In genomic region chr9:78821126-78821822, GRCh38 we compare ENCODE assay signal across 7 cellular contexts.
DNase-seq lines count a peak whose midpoint lies in the region; ATAC-seq and TF ChIP-seq lines count a peak whose summit lies in the region.

No MANE protein-coding gene starts in this region.

- H3K4me3 Mint-ChIP-seq in natural killer cell: peak overlapping the region; percentile 69
- H3K4me3 Mint-ChIP-seq in activated T-helper 1 cell treated with anti-CD3 and anti-CD28 coated beads, Interleukin-12 subunit alpha, Interleukin-12 subunit beta, Interleukin-2, Interleukin-4 antibody, amounts not matched to agents 30 ng/mL and 10 ng/mL and 1 ng/mL, durations not matched to agents 14 hours and 24 hours and 36 hours: no peak overlapping the region

- H2AFZ ChIP-seq in OCI-LY7 (ENCODE audit: low read length): no peak overlapping the region

- H3K9me3 ChIP-seq in OCI-LY7 (ENCODE audit: low read length): no peaks in the 10 kb centered on the region

- DNase-seq in GM03348 (ENCODE audit: low spot score) (peak; percentile 48), GM20000 (ENCODE audit: low spot score) (peak; percentile 63), HL-60 (ENCODE audit: low read depth in 1 of 2, low spot score in 1 of 2) (peak; percentile 5 to 22), OCI-LY7 (ENCODE audit: low spot score) (peak; percentile 43), dermis microvascular lymphatic vessel endothelial cell (ENCODE audit: low read depth in 2 of 2) (peak; percentile 31 to 55), natural killer cell (no peak)
- no peak for DNase-seq in activated T-helper 1 cell treated with anti-CD3 and anti-CD28 coated beads, Interleukin-12 subunit alpha, Interleukin-12 subunit beta, Interleukin-2, Interleukin-4 antibody, amounts not matched to agents 30 ng/mL and 10 ng/mL and 1 ng/mL, durations not matched to agents 14 hours and 24 hours and 36 hours (ENCODE audit: low spot score)

- TF ChIP-seq CTCF in GM20000 (IDR thresholded peaks at IDR 0.05; ENCODE audit: extremely low read depth, missing control alignments) (peak; percentile 32), HL-60 (IDR thresholded peaks at IDR 0.05; ENCODE audit: insufficient read depth, low read length) (peak; percentile 35), OCI-LY7 (conservative IDR thresholded peaks at IDR 0.05; ENCODE audit: low read length) (peak; percentile 85), natural killer cell (IDR thresholded peaks at IDR 0.05) (peak; percentile 59)

- no peaks in the 10 kb centered on the region for H3K79me2 ChIP-seq in OCI-LY7 (ENCODE audit: insufficient read depth, low read depth, low read length)

- H3K27ac ChIP-seq in HL-60 (replicated peaks) (no peak overlapping the region), OCI-LY7 (ENCODE audit: low read depth, low read length, poor library complexity, severe bottlenecking) (no peak overlapping the region)

- H3K27me3 Mint-ChIP-seq in natural killer cell (ENCODE audit: low read depth in 2 of 2): no peaks in the 10 kb centered on the region
- H3K27me3 Mint-ChIP-seq in activated T-helper 1 cell treated with anti-CD3 and anti-CD28 coated beads, Interleukin-12 subunit alpha, Interleukin-12 subunit beta, Interleukin-2, Interleukin-4 antibody, amounts not matched to agents 30 ng/mL and 10 ng/mL and 1 ng/mL, durations not matched to agents 14 hours and 24 hours and 36 hours (ENCODE audit: insufficient read depth): no peaks in the 10 kb centered on the region

- H3K4me1 ChIP-seq in OCI-LY7 (ENCODE audit: insufficient read depth, low read length, poor library complexity, severe bottlenecking): no peaks in the 10 kb centered on the region

- no peaks in the 10 kb centered on the region for H3K36me3 Mint-ChIP-seq in natural killer cell
- H3K36me3 Mint-ChIP-seq in activated T-helper 1 cell treated with anti-CD3 and anti-CD28 coated beads, Interleukin-12 subunit alpha, Interleukin-12 subunit beta, Interleukin-2, Interleukin-4 antibody, amounts not matched to agents 30 ng/mL and 10 ng/mL and 1 ng/mL, durations not matched to agents 14 hours and 24 hours and 36 hours (ENCODE audit: low read depth): no peaks in the 10 kb centered on the region

- POLR2A ChIA-PET in OCI-LY7 (lab: Charles Lee): no interaction called here

- CTCF ChIA-PET in OCI-LY7 (lab: Charles Lee; ENCODE audit: unreplicated experiment): no interaction called here

- peaks cover 5% of the 10 kb centered on the region in 2 donors for H3K4me1 Mint-ChIP-seq in natural killer cell
- H3K4me1 Mint-ChIP-seq in activated T-helper 1 cell treated with anti-CD3 and anti-CD28 coated beads, Interleukin-12 subunit alpha, Interleukin-12 subunit beta, Interleukin-2, Interleukin-4 antibody, amounts not matched to agents 30 ng/mL and 10 ng/mL and 1 ng/mL, durations not matched to agents 14 hours and 24 hours and 36 hours (ENCODE audit: low read depth): peaks cover 4% of the 10 kb centered on the region

- intact Hi-C loops in OCI-LY7 (cut with micrococcal nuclease; ENCODE audit: unreplicated experiment) (no loop called here), natural killer cell (cut with micrococcal nuclease) (loop anchor here (5.0 kb wide), 1 partner anchor 1126 kb away; no protein-coding TSS in a partner anchor)
- intact Hi-C loops in activated T-helper 1 cell treated with anti-CD3 and anti-CD28 coated beads, Interleukin-12 subunit alpha, Interleukin-12 subunit beta, Interleukin-2, Interleukin-4 antibody, amounts not matched to agents 30 ng/mL and 10 ng/mL and 1 ng/mL, durations not matched to agents 14 hours and 24 hours and 36 hours (cut with micrococcal nuclease): no loop called here

- no peak overlapping the region for H3K4me3 ChIP-seq in HL-60 (replicated peaks; ENCODE audit: insufficient read depth, low read length)
- no peak overlapping the region for H3K4me3 ChIP-seq in OCI-LY7 (ENCODE audit: low read depth, low read length, poor library complexity, severe bottlenecking)

- no peaks in the 10 kb centered on the region for H3K9me2 ChIP-seq in OCI-LY7 (ENCODE audit: insufficient read depth, low read length)

- no peaks in the 10 kb centered on the region for H4K20me1 ChIP-seq in OCI-LY7 (ENCODE audit: insufficient read depth, low read length)

- ATAC-seq in natural killer cell: peak in 1 of 3 donors; percentile 58

- BruUV-seq in OCI-LY7 (replicated peaks; lab: Mats Ljungman, UMichigan): no TSS peak

- H3K4me2 ChIP-seq in OCI-LY7 (ENCODE audit: low read length): no peak overlapping the region

- H3K27me3 ChIP-seq in HL-60 (ENCODE audit: insufficient read depth, poor library complexity, severe bottlenecking): no peaks in the 10 kb centered on the region

- H3K36me3 ChIP-seq in OCI-LY7 (ENCODE audit: insufficient read depth, low read length): no peaks in the 10 kb centered on the region

- H3K27ac Mint-ChIP-seq in natural killer cell: no peak overlapping the region
- H3K27ac Mint-ChIP-seq in activated T-helper 1 cell treated with anti-CD3 and anti-CD28 coated beads, Interleukin-12 subunit alpha, Interleukin-12 subunit beta, Interleukin-2, Interleukin-4 antibody, amounts not matched to agents 30 ng/mL and 10 ng/mL and 1 ng/mL, durations not matched to agents 14 hours and 24 hours and 36 hours: no peak overlapping the region

- H3K9me3 Mint-ChIP-seq in natural killer cell: no peaks in the 10 kb centered on the region
- no peaks in the 10 kb centered on the region for H3K9me3 Mint-ChIP-seq in activated T-helper 1 cell treated with anti-CD3 and anti-CD28 coated beads, Interleukin-12 subunit alpha, Interleukin-12 subunit beta, Interleukin-2, Interleukin-4 antibody, amounts not matched to agents 30 ng/mL and 10 ng/mL and 1 ng/mL, durations not matched to agents 14 hours and 24 hours and 36 hours

Comparison
In these comparisons a context has a peak if more than half of its experiments do, and no peak if none do; other contexts are left out.
1. DNase-seq: peak in GM03348 (single experiment), GM20000 (single experiment), HL-60 (2 of 2), OCI-LY7 (single experiment) and dermis microvascular lymphatic vessel endothelial cell (2 of 2); none in natural killer cell (single experiment) and activated T-helper 1 cell treated with anti-CD3 and anti-CD28 coated beads, Interleukin-12 subunit alpha, Interleukin-12 subunit beta, Interleukin-2, Interleukin-4 antibody, amounts not matched to agents 30 ng/mL and 10 ng/mL and 1 ng/mL, durations not matched to agents 14 hours and 24 hours and 36 hours (single experiment).
2. CTCF ChIP-seq: peak in every context shown above with its lines; median percentile 85 in OCI-LY7; 59 in natural killer cell; 35 in HL-60; 32 in GM20000.